23 cellular contexts compared by ENCODE assay signal in the genomic region with DNA sequence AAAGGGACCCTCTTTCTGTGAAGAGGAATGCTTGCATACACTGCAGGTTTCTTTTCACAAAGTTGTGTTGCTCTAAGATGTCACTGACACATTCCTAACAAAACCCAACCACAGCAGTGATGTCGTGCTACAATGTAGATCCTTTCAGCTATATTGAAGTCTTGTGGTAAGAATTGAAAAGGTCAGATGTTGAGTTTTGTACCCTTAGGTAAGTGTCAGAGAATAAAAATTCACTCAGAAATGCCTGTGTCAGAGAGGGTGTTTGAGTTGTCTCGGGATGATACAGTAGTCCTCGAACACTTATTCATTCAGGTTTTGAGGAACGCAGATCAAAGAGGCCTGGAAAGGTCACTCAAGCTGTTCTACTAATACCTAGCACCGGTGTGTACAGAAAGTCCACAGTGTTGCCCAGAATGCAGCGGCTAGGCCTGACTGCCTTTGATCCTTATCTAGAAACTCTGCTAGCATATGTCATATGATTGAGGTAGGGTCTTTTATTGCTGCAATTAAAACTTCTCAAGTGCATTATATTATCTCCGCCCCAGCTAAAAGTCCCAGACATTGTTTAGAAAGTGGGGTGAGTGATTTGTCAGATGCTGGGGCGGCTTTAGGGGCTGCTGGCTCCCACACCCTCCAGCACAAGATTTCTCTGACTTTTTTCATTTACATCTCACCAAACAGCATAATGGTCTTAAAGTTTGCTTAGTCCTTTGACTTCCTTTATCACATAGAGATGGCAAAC. TPM values are rescaled to one million over a fixed set of nuclear protein-coding genes. Genes with fewer than 3 reads are reported as not detected.
A peak's percentile ranks its signal among the peaks of the same experiment; 100 is the strongest.
DNase-seq lines count a peak whose midpoint lies in the region; ATAC-seq and TF ChIP-seq lines count a peak whose summit lies in the region.
"Had no signal": no experiment of that assay in that cellular context is flagged by ENCODE, and none has a peak within 500 bp of the region (broad histone marks: within the 10 kb centered on the region; RNA-seq: fewer than 3 reads in every experiment).

No MANE protein-coding gene starts in this region.

- CTCF ChIA-PET in Caco-2 (lab: Charles Lee) = interaction anchor here (0.6 to 1.6 kb wide), 4 partner anchors 17 to 95 kb away, joined by 3 to 11 read pairs (median 4); no protein-coding TSS in a partner anchor

- H3K4me1 Mint-ChIP-seq in Caco-2 (ENCODE audit: low read depth, unreplicated experiment) (peaks cover 54% of the 10 kb centered on the region), neural crest cell (peaks cover 11% of the 10 kb centered on the region)
- peaks cover 4% of the 10 kb centered on the region for H3K4me1 Mint-ChIP-seq in T-helper 2 cell treated with Interferon-gamma antibody and Interleukin-4, amounts not matched to agents 5 μg/mL and 100 μg/mL, for 36 hours (ENCODE audit: low read depth)
- H3K4me1 Mint-ChIP-seq: activated naive CD4-positive, alpha-beta T cell treated with anti-CD3 and anti-CD28 coated beads, Interleukin-2, amount 10 ng/mL, durations not matched to agents 7 days and 5 days; natural killer cell; stimulated activated naive B cell treated with anti-CD40 and anti-IgM and Interleukin-4, amounts not matched to agents 10 μg/mL and 1 μg/mL and 100 μg/mL, for 72 hours; T-cell had no signal

- H3K27ac Mint-ChIP-seq in Caco-2 (ENCODE audit: unreplicated experiment) = peak overlapping the region; percentile 88
- peak overlapping the region; percentile 57 for H3K27ac Mint-ChIP-seq in neural crest cell (ENCODE audit: unreplicated experiment)
- H3K27ac Mint-ChIP-seq in T-helper 2 cell treated with Interferon-gamma antibody and Interleukin-4, amounts not matched to agents 5 μg/mL and 100 μg/mL, for 36 hours = no peak overlapping the region
- H3K27ac Mint-ChIP-seq: activated naive CD4-positive, alpha-beta T cell treated with anti-CD3 and anti-CD28 coated beads, Interleukin-2, amount 10 ng/mL, durations not matched to agents 7 days and 5 days; natural killer cell; stimulated activated naive B cell treated with anti-CD40 and anti-IgM and Interleukin-4, amounts not matched to agents 10 μg/mL and 1 μg/mL and 100 μg/mL, for 72 hours; T-cell had no signal

- ATAC-seq in HG03025 (IDR thresholded peaks at IDR 0.05; ENCODE audit: low FRiP score, unreplicated experiment) = no peak
- ATAC-seq: gastrocnemius medialis; natural killer cell; stimulated activated naive B cell treated with anti-CD40 and anti-IgM and Interleukin-4, amounts not matched to agents 10 μg/mL and 1 μg/mL and 100 μg/mL, for 72 hours; T-cell had no signal

- no peaks in the 10 kb centered on the region for H3K27me3 ChIP-seq in Caco-2 (replicated peaks; ENCODE audit: control insufficient read depth, insufficient read depth, low read length)
- H3K27me3 ChIP-seq: ascending aorta, esophagus muscularis mucosa, gastrocnemius medialis, tibial nerve had no signal

- TF ChIP-seq CTCF in Caco-2 (IDR thresholded peaks at IDR 0.05; ENCODE audit: insufficient read depth in 1 of 2, low read depth in 1 of 2, low read length in 1 of 2, severe bottlenecking in 1 of 2, unreplicated experiment in 1 of 2) = no peak
- TF ChIP-seq CTCF in neural crest cell (conservative IDR thresholded peaks at IDR 0.05) = no peak

- no TSS peak for BruUV-seq in Caco-2 (replicated peaks; lab: Mats Ljungman, UMichigan)

- H3K36me3 Mint-ChIP-seq in Caco-2 (ENCODE audit: insufficient read depth, unreplicated experiment) (peaks cover 44% of the 10 kb centered on the region), neural crest cell (ENCODE audit: low read depth) (peaks cover 6% of the 10 kb centered on the region)
- peaks cover 5% of the 10 kb centered on the region for H3K36me3 Mint-ChIP-seq in T-helper 2 cell treated with Interferon-gamma antibody and Interleukin-4, amounts not matched to agents 5 μg/mL and 100 μg/mL, for 36 hours (ENCODE audit: low read depth)
- H3K36me3 Mint-ChIP-seq: activated naive CD4-positive, alpha-beta T cell treated with anti-CD3 and anti-CD28 coated beads, Interleukin-2, amount 10 ng/mL, durations not matched to agents 7 days and 5 days; natural killer cell had no signal

- peak; percentile 91 to 98 for DNase-seq in Caco-2
- peak; percentile 55 for DNase-seq in HT-29 (ENCODE audit: low spot score)
- peak; percentile 28 for DNase-seq in astrocyte of the hippocampus (ENCODE audit: low read depth, low spot score)
- DNase-seq in neural crest cell (ENCODE audit: low read depth, low spot score) = no peak
- no peak for DNase-seq in T-helper 2 cell treated with Interferon-gamma antibody and Interleukin-4, amounts not matched to agents 5 μg/mL and 100 μg/mL, for 36 hours (ENCODE audit: low spot score)
- DNase-seq in C1 segment of cervical spinal cord (lab: John Stamatoyannopoulos, UW) = no peak
- DNase-seq: activated CD4-positive, alpha-beta T cell treated with anti-CD3 and anti-CD28 coated beads, Interleukin-2, amount 50 U/mL, for 4 hours; activated naive CD4-positive, alpha-beta T cell treated with anti-CD3 and anti-CD28 coated beads, Interleukin-2, amount 10 ng/mL, durations not matched to agents 7 days and 5 days; effector memory CD4-positive, alpha-beta T cell; gastrocnemius medialis; mesenchymal stem cell; natural killer cell; NCI-H2171; PC-9; posterior cingulate gyrus; SHP77 treated with DMSO at 0.1 percent for 48 hours; stimulated activated CD4-positive, alpha-beta T cell treated with anti-CD3 and anti-CD28 coated beads, Interleukin-1b, Interleukin-23, amount 100 ng/mL, for 48 hours; stimulated activated naive B cell treated with anti-CD40 and anti-IgM and Interleukin-4, amounts not matched to agents 10 μg/mL and 1 μg/mL and 100 μg/mL, for 72 hours; T-cell had no signal

- H3K4me3 ChIP-seq in Caco-2 (ENCODE audit: low read depth, low read length) = no peak overlapping the region
- H3K4me3 ChIP-seq: ascending aorta, esophagus muscularis mucosa, gastrocnemius medialis, PC-9, tibial nerve had no signal

- peak overlapping the region; percentile 45 for H3K4me3 Mint-ChIP-seq in Caco-2 (ENCODE audit: unreplicated experiment)
- H3K4me3 Mint-ChIP-seq in neural crest cell = no peak overlapping the region
- no peak overlapping the region for H3K4me3 Mint-ChIP-seq in T-helper 2 cell treated with Interferon-gamma antibody and Interleukin-4, amounts not matched to agents 5 μg/mL and 100 μg/mL, for 36 hours
- H3K4me3 Mint-ChIP-seq: activated naive CD4-positive, alpha-beta T cell treated with anti-CD3 and anti-CD28 coated beads, Interleukin-2, amount 10 ng/mL, durations not matched to agents 7 days and 5 days; natural killer cell; stimulated activated naive B cell treated with anti-CD40 and anti-IgM and Interleukin-4, amounts not matched to agents 10 μg/mL and 1 μg/mL and 100 μg/mL, for 72 hours; T-cell had no signal

- H3K9me3 ChIP-seq in Caco-2 = no peaks in the 10 kb centered on the region
- H3K9me3 ChIP-seq: ascending aorta, esophagus muscularis mucosa, gastrocnemius medialis, tibial nerve had no signal

- H3K27me3 Mint-ChIP-seq in Caco-2 (ENCODE audit: insufficient read depth, unreplicated experiment) (no peaks in the 10 kb centered on the region), neural crest cell (ENCODE audit: low read depth) (no peaks in the 10 kb centered on the region)
- no peaks in the 10 kb centered on the region for H3K27me3 Mint-ChIP-seq in T-helper 2 cell treated with Interferon-gamma antibody and Interleukin-4, amounts not matched to agents 5 μg/mL and 100 μg/mL, for 36 hours (ENCODE audit: low read depth)
- H3K27me3 Mint-ChIP-seq: activated naive CD4-positive, alpha-beta T cell treated with anti-CD3 and anti-CD28 coated beads, Interleukin-2, amount 10 ng/mL, durations not matched to agents 7 days and 5 days; stimulated activated naive B cell treated with anti-CD40 and anti-IgM and Interleukin-4, amounts not matched to agents 10 μg/mL and 1 μg/mL and 100 μg/mL, for 72 hours; T-cell had no signal

- H3K9me3 Mint-ChIP-seq in Caco-2 (ENCODE audit: unreplicated experiment) (peaks cover 15% of the 10 kb centered on the region), neural crest cell (no peaks in the 10 kb centered on the region)
- H3K9me3 Mint-ChIP-seq in T-helper 2 cell treated with Interferon-gamma antibody and Interleukin-4, amounts not matched to agents 5 μg/mL and 100 μg/mL, for 36 hours = no peaks in the 10 kb centered on the region
- H3K9me3 Mint-ChIP-seq: activated naive CD4-positive, alpha-beta T cell treated with anti-CD3 and anti-CD28 coated beads, Interleukin-2, amount 10 ng/mL, durations not matched to agents 7 days and 5 days; natural killer cell; stimulated activated naive B cell treated with anti-CD40 and anti-IgM and Interleukin-4, amounts not matched to agents 10 μg/mL and 1 μg/mL and 100 μg/mL, for 72 hours; T-cell had no signal

- no peaks in the 10 kb centered on the region for H3K36me3 ChIP-seq in Caco-2 (ENCODE audit: control insufficient read depth, insufficient read depth, low read length)
- H3K36me3 ChIP-seq: ascending aorta had no signal

- intact Hi-C loops in Caco-2 (cut with micrococcal nuclease; ENCODE audit: unreplicated experiment) = loop anchor here (1.0 kb wide), 7 partner anchors 16 to 98 kb away; partner anchors contain the start of gene RNF32

- POLR2A ChIA-PET in Caco-2 (lab: Charles Lee) = interaction anchor here (1.7 to 2.2 kb wide), 2 partner anchors 27 to 51 kb away, joined by 7 to 13 read pairs; no protein-coding TSS in a partner anchor

- peaks cover 65% of the 10 kb centered on the region for H3K4me1 ChIP-seq in Caco-2
- H3K4me1 ChIP-seq: ascending aorta, esophagus muscularis mucosa, gastrocnemius medialis, tibial nerve had no signal

RNA-seq across cellular contexts. Expression of gene RNF32, which starts 26.0 kb away (rescaled TPM):
- total RNA-seq in Caco-2 (2022) = 24.1 and 26.0 TPM in 2 replicates
- 0.66 and 1.9 TPM in 2 replicates for total RNA-seq in HT-29 (2014; rRNA removed; shearing (Covaris generic))
- 1.2 and 1.4 TPM in 2 replicates for total RNA-seq in neural crest cell

Comparison
In these comparisons a context has a peak if more than half of its experiments do, and no peak if none do; other contexts are left out.
1. DNase-seq: peak in Caco-2 (2 of 2), HT-29 (single experiment) and astrocyte of the hippocampus (single experiment); none in neural crest cell (single experiment), T-helper 2 cell treated with Interferon-gamma antibody and Interleukin-4, amounts not matched to agents 5 μg/mL and 100 μg/mL, for 36 hours (single experiment) and C1 segment of cervical spinal cord (0 of 14).